ENCODE assay signal across 1 cellular context in genomic region chr14:23566782-23567185, GRCh38.
A peak's percentile ranks its signal among the peaks of the same experiment; 100 is the strongest.
TF ChIP-seq lines count a peak whose summit lies in the region.

No MANE protein-coding gene starts in this region.

TF ChIP-seq in K562, 482 proteins besides CTCF, POLR2A, EP300 and RAD21:
- no peak for TF ChIP-seq ZNF384 (IDR thresholded peaks at IDR 0.05; ENCODE audit: low read depth, low read length)
- no peak for TF ChIP-seq MLLT1 (IDR thresholded peaks at IDR 0.05)
- no peak for TF ChIP-seq CREM (IDR thresholded peaks at IDR 0.05; ENCODE audit: low read depth)
- no peak for TF ChIP-seq ZNF695 (CRISPR knock-in tag; IDR thresholded peaks at IDR 0.05)
- no peak for TF ChIP-seq ZNF740 (CRISPR knock-in tag; IDR thresholded peaks at IDR 0.05)
- no peak for TF ChIP-seq ZNF740 (tag; IDR thresholded peaks at IDR 0.05)
- 0 out of 2 replicates have a peak, but pooled peaks have one; percentile 13 for TF ChIP-seq CTBP1 (IDR thresholded peaks at IDR 0.05; ENCODE audit: borderline replicate concordance)
- TF ChIP-seq FOS (IDR thresholded peaks at IDR 0.05; ENCODE audit: extremely low read depth, insufficient read length): no peak
- TF ChIP-seq ZNF282 (CRISPR knock-in tag; IDR thresholded peaks at IDR 0.05): no peak
- TF ChIP-seq CTCFL (IDR thresholded peaks at IDR 0.05; ENCODE audit: borderline replicate concordance, insufficient read depth, low read depth, low read length, poor library complexity, severe bottlenecking): no peak
- 0 out of 2 replicates have a peak, but pooled peaks have one; percentile 22 for TF ChIP-seq NKRF (IDR thresholded peaks at IDR 0.05; ENCODE audit: borderline replicate concordance)
- no peak for TF ChIP-seq DEAF1 (CRISPR knock-in tag; IDR thresholded peaks at IDR 0.05)
- TF ChIP-seq HDAC3 (IDR thresholded peaks at IDR 0.05; ENCODE audit: borderline replicate concordance, partially characterized antibody): no peak
- TF ChIP-seq TFAP4 (CRISPR knock-in tag; IDR thresholded peaks at IDR 0.05; ENCODE audit: borderline replicate concordance): peak; percentile 44; the same call in 1 of the 2 replicates
- TF ChIP-seq RNF2 (IDR thresholded peaks at IDR 0.05): no peak
- TF ChIP-seq ZNF785 (CRISPR knock-in tag; IDR thresholded peaks at IDR 0.05): no peak
